Comparison of ENCODE assay signal across 8 cellular contexts in the genomic region with DNA sequence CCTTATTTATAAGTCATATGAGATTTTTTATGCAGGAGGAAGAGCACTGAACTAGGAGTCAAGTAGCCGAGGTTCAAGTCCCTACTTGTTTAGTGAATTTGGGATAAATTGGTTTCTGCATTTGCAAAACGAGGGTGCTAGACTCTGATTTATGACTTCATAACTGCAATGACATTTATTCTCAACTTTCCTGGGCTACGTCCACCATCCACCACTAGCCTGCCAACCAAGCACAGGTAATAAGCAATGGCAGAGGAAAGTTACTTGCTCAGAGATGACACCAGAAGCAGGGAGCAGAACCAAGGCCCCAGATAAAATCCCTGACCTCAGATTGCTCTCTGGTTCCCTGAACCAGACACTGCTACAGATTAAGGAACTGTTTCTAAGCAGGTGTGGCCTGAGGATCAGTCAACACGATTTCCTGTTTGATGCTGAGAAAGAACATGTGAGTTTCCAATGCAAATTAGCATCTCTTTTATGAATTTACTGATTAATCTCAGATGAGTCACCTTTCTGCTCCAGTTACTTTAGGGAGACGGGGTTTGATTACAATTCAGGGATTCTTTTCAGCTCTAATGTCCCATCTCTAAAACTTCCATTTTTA. TPM values are rescaled to one million over a fixed set of nuclear protein-coding genes. Genes with fewer than 3 reads are reported as not detected.
DNase-seq lines count a peak whose midpoint lies in the region; ATAC-seq and TF ChIP-seq lines count a peak whose summit lies in the region.

No MANE protein-coding gene starts in this region.

- ATAC-seq in GM19438 (IDR thresholded peaks at IDR 0.05; ENCODE audit: low read depth, unreplicated experiment) (peak; percentile 64), HG03175 (IDR thresholded peaks at IDR 0.05; ENCODE audit: unreplicated experiment) (peak; percentile 78)

- peak overlapping the region in 3 of 5 experiments; percentile 45 to 92 (median 89) for H3K27ac Mint-ChIP-seq in brain

- H3K4me3 Mint-ChIP-seq in brain = no peak overlapping the region

- peaks cover 30% of the 10 kb centered on the region for H3K36me3 Mint-ChIP-seq in brain

- TF ChIP-seq CTCF in brain (conservative IDR thresholded peaks at IDR 0.05) = no peak

- H3K4me1 Mint-ChIP-seq in brain = peaks cover 21% of the 10 kb centered on the region

- DNase-seq in DMS53 treated with DMSO at 0.1 percent for 48 hours (lab: John Stamatoyannopoulos, UW; ENCODE audit: unreplicated experiment) = peak; percentile 74
- DNase-seq in epidermal melanocyte (ENCODE audit: insufficient read length, low spot score) = no peak
- DNase-seq in nucleus accumbens (lab: John Stamatoyannopoulos, UW) = no peak
- no peak for DNase-seq in cerebellum (ENCODE audit: low spot score)
- no peak for DNase-seq in activated T-cell treated with anti-CD3 and anti-CD28 coated beads for 4 hours

- peaks cover 3% of the 10 kb centered on the region for H3K27me3 Mint-ChIP-seq in brain

- H3K9me3 Mint-ChIP-seq in brain = no peaks in the 10 kb centered on the region

RNA-seq across cellular contexts. Expression of a gene that starts 52.7 kb away (rescaled TPM):
- polyA plus RNA-seq in brain (ENCODE audit: insufficient read depth, low read depth, low replicate concordance) = 54.2 TPM
- 64.6 TPM for total RNA-seq in cerebellum
